Comparison of ENCODE assay signal across 24 cellular contexts in genomic region chr16:47079883-47080282, GRCh38.
"Had no signal": no experiment of that assay in that cellular context is flagged by ENCODE, and none has a peak within 500 bp of the region (broad histone marks: within the 10 kb centered on the region; RNA-seq: fewer than 3 reads in every experiment).

No MANE protein-coding gene starts in this region.

- DNase-seq: activated CD4-positive, alpha-beta T cell treated with anti-CD3 and anti-CD28 coated beads for 36 hours; activated CD8-positive, alpha-beta memory T cell treated with anti-CD3 and anti-CD28 coated beads, Interleukin-2, amount 50 U/mL, for 4 hours; activated CD8-positive, alpha-beta T cell treated with anti-CD3 and anti-CD28 coated beads for 36 hours; activated naive CD4-positive, alpha-beta T cell treated with anti-CD3 and anti-CD28 coated beads, Interleukin-2, amount 50 U/mL, for 16 hours; activated naive CD8-positive, alpha-beta T cell treated with anti-CD3 and anti-CD28 coated beads, Interleukin-2, amount 10 ng/mL, durations not matched to agents 7 days and 5 days; activated T-cell treated with anti-CD3 and anti-CD28 coated beads, Interleukin-2, amount 50 U/mL, for 72 hours; adrenal gland; anterior cingulate cortex; cerebellar nuclear complex; MM.1S; NCI-H1105; NCI-H1436; NCI-H1694 treated with DMSO at 0.1 percent for 48 hours; NCI-H2029 treated with DMSO at 0.1 percent for 48 hours; NCI-H510A treated with DMSO at 0.1 percent for 48 hours; NCI-H69; NK-92 treated with Interleukin-12 subunit alpha and Interleukin-12 subunit beta, amount 100 ng/mL, for 24 hours; Peyer's patch; Right ventricle myocardium superior; SJCRH30; SK-N-SH; T-helper 1 cell had no signal

- H3K4me1 ChIP-seq: adrenal gland, Peyer's patch, SJCRH30 had no signal

- H3K36me3 Mint-ChIP-seq: activated naive CD8-positive, alpha-beta T cell treated with anti-CD3 and anti-CD28 coated beads, Interleukin-2, amount 10 ng/mL, durations not matched to agents 7 days and 5 days had no signal

- H3K4me3 ChIP-seq: adrenal gland, Peyer's patch, SJCRH30 had no signal

- ATAC-seq: activated CD4-positive, alpha-beta T cell treated with anti-CD3 and anti-CD28 coated beads for 36 hours; activated CD8-positive, alpha-beta T cell treated with anti-CD3 and anti-CD28 coated beads for 36 hours; activated T-cell treated with anti-CD3 and anti-CD28 coated beads, Interleukin-2, amount 50 U/mL, for 72 hours had no signal

- H3K4me3 Mint-ChIP-seq: activated CD4-positive, alpha-beta T cell treated with anti-CD3 and anti-CD28 coated beads for 36 hours; activated CD8-positive, alpha-beta T cell treated with anti-CD3 and anti-CD28 coated beads for 36 hours; activated naive CD8-positive, alpha-beta T cell treated with anti-CD3 and anti-CD28 coated beads, Interleukin-2, amount 10 ng/mL, durations not matched to agents 7 days and 5 days; activated T-cell treated with anti-CD3 and anti-CD28 coated beads, Interleukin-2, amount 50 U/mL, for 72 hours had no signal

- H3K9me3 ChIP-seq: adrenal gland, Peyer's patch, SJCRH30, SK-N-SH had no signal

- H3K27me3 Mint-ChIP-seq: activated CD4-positive, alpha-beta T cell treated with anti-CD3 and anti-CD28 coated beads for 36 hours; activated CD8-positive, alpha-beta T cell treated with anti-CD3 and anti-CD28 coated beads for 36 hours; activated naive CD8-positive, alpha-beta T cell treated with anti-CD3 and anti-CD28 coated beads, Interleukin-2, amount 10 ng/mL, durations not matched to agents 7 days and 5 days had no signal

- H3K4me1 Mint-ChIP-seq: activated CD4-positive, alpha-beta T cell treated with anti-CD3 and anti-CD28 coated beads for 36 hours; activated naive CD8-positive, alpha-beta T cell treated with anti-CD3 and anti-CD28 coated beads, Interleukin-2, amount 10 ng/mL, durations not matched to agents 7 days and 5 days had no signal

- H3K27ac ChIP-seq: adrenal gland, Peyer's patch, RWPE1, SJCRH30, VCaP had no signal

- H3K27ac Mint-ChIP-seq: activated CD4-positive, alpha-beta T cell treated with anti-CD3 and anti-CD28 coated beads for 36 hours; activated CD8-positive, alpha-beta T cell treated with anti-CD3 and anti-CD28 coated beads for 36 hours; activated naive CD8-positive, alpha-beta T cell treated with anti-CD3 and anti-CD28 coated beads, Interleukin-2, amount 10 ng/mL, durations not matched to agents 7 days and 5 days; activated T-cell treated with anti-CD3 and anti-CD28 coated beads, Interleukin-2, amount 50 U/mL, for 72 hours had no signal

- H3K9ac ChIP-seq: SK-N-SH had no signal

- H3K27me3 ChIP-seq: adrenal gland, Peyer's patch, SJCRH30 had no signal

- H3K4me2 ChIP-seq: SK-N-SH had no signal

- H3K36me3 ChIP-seq: adrenal gland, Peyer's patch, SJCRH30 had no signal

- H3K9me3 Mint-ChIP-seq: activated CD8-positive, alpha-beta T cell treated with anti-CD3 and anti-CD28 coated beads for 36 hours; activated naive CD8-positive, alpha-beta T cell treated with anti-CD3 and anti-CD28 coated beads, Interleukin-2, amount 10 ng/mL, durations not matched to agents 7 days and 5 days; activated T-cell treated with anti-CD3 and anti-CD28 coated beads, Interleukin-2, amount 50 U/mL, for 72 hours had no signal
